Comparison of ENCODE assay signal across 18 cellular contexts in the genomic region with DNA sequence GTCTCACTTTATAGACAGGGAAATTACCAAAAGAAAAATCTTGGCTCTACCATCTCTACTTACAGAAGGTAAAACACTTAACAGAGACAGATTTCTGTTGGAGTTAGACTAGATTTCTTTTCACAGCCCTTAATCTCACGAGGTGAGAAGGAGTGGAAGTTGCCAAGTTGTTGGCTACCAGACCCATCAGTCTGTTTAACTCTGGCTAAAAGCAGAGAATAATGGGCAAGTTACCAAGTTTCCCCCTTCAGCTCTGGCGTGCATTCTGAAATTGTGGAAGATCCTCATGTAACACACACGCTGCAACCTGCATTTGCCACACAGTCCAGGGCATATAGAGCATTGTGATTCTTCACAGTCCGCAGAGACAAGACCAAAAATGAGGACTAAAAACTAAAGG. TPM values are rescaled to one million over a fixed set of nuclear protein-coding genes. Genes with fewer than 3 reads are reported as not detected.
DNase-seq lines count a peak whose midpoint lies in the region.
"Had no signal": no experiment of that assay in that cellular context is flagged by ENCODE, and none has a peak within 500 bp of the region (broad histone marks: within the 10 kb centered on the region; RNA-seq: fewer than 3 reads in every experiment).

No MANE protein-coding gene starts in this region.

- intact Hi-C loops in activated CD4-positive, alpha-beta T cell treated with anti-CD3 and anti-CD28 coated beads, Interleukin-2, amount 10 ng/mL, durations not matched to agents 24 days and 14 days (cut with micrococcal nuclease) = no loop called here

- H3K4me3 ChIP-seq in subcutaneous abdominal adipose tissue (ENCODE audit: low read depth in 1 of 5, low read length in 5 of 5) = no peak overlapping the region
- H3K4me3 ChIP-seq: A549, GM23338, SJCRH30 had no signal

- peaks cover 3 to 52% (median 25%) of the 10 kb centered on the region in 5 donors for H3K36me3 ChIP-seq in subcutaneous abdominal adipose tissue (ENCODE audit: control insufficient read depth in 5 of 5, insufficient read depth in 5 of 5, low read length in 5 of 5)

- H3K27me3 ChIP-seq in subcutaneous abdominal adipose tissue (ENCODE audit: control insufficient read depth in 5 of 5, insufficient read depth in 4 of 5, low read length in 5 of 5) = no peaks in the 10 kb centered on the region
- H3K27me3 ChIP-seq: SJCRH30 had no signal

- H3K36me3 Mint-ChIP-seq in activated CD4-positive, alpha-beta T cell treated with anti-CD3 and anti-CD28 coated beads, Interleukin-2, amount 10 ng/mL, durations not matched to agents 24 days and 14 days (ENCODE audit: low read depth) = peaks cover 74% of the 10 kb centered on the region
- peaks cover 44% of the 10 kb centered on the region for H3K36me3 Mint-ChIP-seq in activated naive CD8-positive, alpha-beta T cell treated with anti-CD3 and anti-CD28 coated beads for 36 hours

- H3K9me3 Mint-ChIP-seq in activated CD4-positive, alpha-beta T cell treated with anti-CD3 and anti-CD28 coated beads, Interleukin-2, amount 10 ng/mL, durations not matched to agents 24 days and 14 days = no peaks in the 10 kb centered on the region
- H3K9me3 Mint-ChIP-seq in activated naive CD8-positive, alpha-beta T cell treated with anti-CD3 and anti-CD28 coated beads for 36 hours = no peaks in the 10 kb centered on the region
- H3K9me3 Mint-ChIP-seq: CD4-positive, alpha-beta T cell; GM23338 had no signal

- H3K9ac ChIP-seq in subcutaneous abdominal adipose tissue (ENCODE audit: low read length in 5 of 5) = peak overlapping the region in 2 of 5 donors; percentile 7 to 16

- no peak for DNase-seq in activated CD4-positive, alpha-beta T cell treated with anti-CD3 and anti-CD28 coated beads, Interleukin-2, amount 10 ng/mL, durations not matched to agents 24 days and 14 days
- DNase-seq in activated CD4-positive, alpha-beta T cell treated with anti-CD3 and anti-CD28 coated beads, Interleukin-2, amount 50 U/mL, for 48 hours = no peak
- DNase-seq in NCI-H1092 treated with DMSO at 0.1 percent for 48 hours (lab: John Stamatoyannopoulos, UW) (peak; percentile 21), astrocyte of the hippocampus (ENCODE audit: low read depth, low spot score) (peak; percentile 43)
- DNase-seq in NK-92 treated with Interleukin-12 subunit alpha and Interleukin-12 subunit beta, amount 100 ng/mL, for 24 hours (lab: John Stamatoyannopoulos, UW) = no peak
- no peak for DNase-seq in activated naive CD8-positive, alpha-beta T cell treated with anti-CD3 and anti-CD28 coated beads for 36 hours
- DNase-seq: Caco-2; CD4-positive, alpha-beta T cell; EL; HCEC 1CT; NCI-H1105 treated with DMSO at 0.1 percent for 48 hours; NCI-H187; NCI-H2107; NCI-H524; SJCRH30 had no signal

- no peak overlapping the region for H3K4me3 Mint-ChIP-seq in activated CD4-positive, alpha-beta T cell treated with anti-CD3 and anti-CD28 coated beads, Interleukin-2, amount 10 ng/mL, durations not matched to agents 24 days and 14 days
- no peak overlapping the region for H3K4me3 Mint-ChIP-seq in activated naive CD8-positive, alpha-beta T cell treated with anti-CD3 and anti-CD28 coated beads for 36 hours
- H3K4me3 Mint-ChIP-seq: CD4-positive, alpha-beta T cell; GM23338 had no signal

- peak overlapping the region; percentile 12 for H3K27ac Mint-ChIP-seq in activated CD4-positive, alpha-beta T cell treated with anti-CD3 and anti-CD28 coated beads, Interleukin-2, amount 10 ng/mL, durations not matched to agents 24 days and 14 days
- H3K27ac Mint-ChIP-seq in activated naive CD8-positive, alpha-beta T cell treated with anti-CD3 and anti-CD28 coated beads for 36 hours = no peak overlapping the region
- H3K27ac Mint-ChIP-seq: CD4-positive, alpha-beta T cell; GM23338 had no signal

- H3K27ac ChIP-seq in subcutaneous abdominal adipose tissue (ENCODE audit: low read depth, low read length) = peak overlapping the region; percentile 49
- H3K27ac ChIP-seq: A549, SJCRH30 had no signal

- H3K27me3 Mint-ChIP-seq in activated CD4-positive, alpha-beta T cell treated with anti-CD3 and anti-CD28 coated beads, Interleukin-2, amount 10 ng/mL, durations not matched to agents 24 days and 14 days = no peaks in the 10 kb centered on the region
- H3K27me3 Mint-ChIP-seq in activated naive CD8-positive, alpha-beta T cell treated with anti-CD3 and anti-CD28 coated beads for 36 hours = no peaks in the 10 kb centered on the region
- H3K27me3 Mint-ChIP-seq: CD4-positive, alpha-beta T cell had no signal

- peaks cover 27% of the 10 kb centered on the region for H3K4me1 Mint-ChIP-seq in activated CD4-positive, alpha-beta T cell treated with anti-CD3 and anti-CD28 coated beads, Interleukin-2, amount 10 ng/mL, durations not matched to agents 24 days and 14 days
- peaks cover 36% of the 10 kb centered on the region for H3K4me1 Mint-ChIP-seq in activated naive CD8-positive, alpha-beta T cell treated with anti-CD3 and anti-CD28 coated beads for 36 hours
- H3K4me1 Mint-ChIP-seq: GM23338 had no signal

- H3K4me1 ChIP-seq in subcutaneous abdominal adipose tissue (ENCODE audit: control insufficient read depth in 5 of 5, insufficient read depth in 5 of 5, low read length in 5 of 5) = peaks cover 0 to 60% (median 16%) of the 10 kb centered on the region in 5 donors
- H3K4me1 ChIP-seq: A549, SJCRH30 had no signal

- no peaks in the 10 kb centered on the region for H3K9me3 ChIP-seq in subcutaneous abdominal adipose tissue (ENCODE audit: control insufficient read depth in 5 of 5, low read length in 5 of 5)
- H3K9me3 ChIP-seq: A549, Caco-2, SJCRH30 had no signal

RNA-seq across cellular contexts. Expression of a gene that starts 49.3 kb away (rescaled TPM):
- 31.9 and 33.6 TPM in 2 replicates for total RNA-seq in activated CD4-positive, alpha-beta T cell treated with anti-CD3 and anti-CD28 coated beads, Interleukin-2, amount 10 ng/mL, durations not matched to agents 24 days and 14 days
- 10 to 100 TPM; 22.0 to 22.1 TPM for total RNA-seq in activated naive CD8-positive, alpha-beta T cell treated with anti-CD3 and anti-CD28 coated beads for 36 hours

Comparison
In these comparisons a context has a peak if more than half of its experiments do, and no peak if none do; other contexts are left out.
1. DNase-seq: peak in NCI-H1092 treated with DMSO at 0.1 percent for 48 hours (single experiment) and astrocyte of the hippocampus (single experiment); none in activated CD4-positive, alpha-beta T cell treated with anti-CD3 and anti-CD28 coated beads, Interleukin-2, amount 10 ng/mL, durations not matched to agents 24 days and 14 days (single experiment), activated CD4-positive, alpha-beta T cell treated with anti-CD3 and anti-CD28 coated beads, Interleukin-2, amount 50 U/mL, for 48 hours (0 of 2), NK-92 treated with Interleukin-12 subunit alpha and Interleukin-12 subunit beta, amount 100 ng/mL, for 24 hours (single experiment) and activated naive CD8-positive, alpha-beta T cell treated with anti-CD3 and anti-CD28 coated beads for 36 hours (single experiment).